In genomic region chr20:19858972-19859371, GRCh38 we compare ENCODE assay signal across 19 cellular contexts.
DNase-seq lines count a peak whose midpoint lies in the region; ATAC-seq and TF ChIP-seq lines count a peak whose summit lies in the region.
"Had no signal": no experiment of that assay in that cellular context is flagged by ENCODE, and none has a peak within 500 bp of the region (broad histone marks: within the 10 kb centered on the region; RNA-seq: fewer than 3 reads in every experiment).

No MANE protein-coding gene starts in this region.

- CTCF ChIA-PET in PC-3 (lab: Charles Lee) = no interaction called here
- CTCF ChIA-PET in activated naive CD4-positive, alpha-beta T cell treated with anti-CD3 and anti-CD28 coated beads, Interleukin-2, amount 10 ng/mL, durations not matched to agents 7 days and 5 days (lab: Charles Lee) = no interaction called here

- peaks cover 18% of the 10 kb centered on the region for H3K4me1 ChIP-seq in PC-3 (ENCODE audit: insufficient read depth, low read length)

- no peaks in the 10 kb centered on the region for H3K36me3 Mint-ChIP-seq in activated naive CD4-positive, alpha-beta T cell treated with anti-CD3 and anti-CD28 coated beads, Interleukin-2, amount 10 ng/mL, durations not matched to agents 7 days and 5 days

- H3F3A ChIP-seq in PC-3 (ENCODE audit: low read length, unreplicated experiment) = no peaks in the 10 kb centered on the region

- H3K36me3 ChIP-seq in PC-3 (ENCODE audit: low read depth, low read length) = no peaks in the 10 kb centered on the region
- H3K36me3 ChIP-seq: neutrophil had no signal

- intact Hi-C loops in PC-3 (cut with micrococcal nuclease) (loop anchor here (5.0 kb wide), 1 partner anchor 42 kb away; no protein-coding TSS in a partner anchor), sciatic nerve (cut with DNase I) (no loop called here)

- H3K4me3 ChIP-seq in PC-3 (ENCODE audit: low read length) (no peak overlapping the region), fibroblast of mammary gland (ENCODE audit: control insufficient read depth, low read depth, low read length) (no peak overlapping the region)

- POLR2A ChIA-PET in PC-3 (lab: Charles Lee; ENCODE audit: unreplicated experiment) = interaction anchor here (0.5 kb wide), 1 partner anchor 238 kb away, joined by 3 read pairs; no protein-coding TSS in a partner anchor

- no peak overlapping the region for H3K4me3 Mint-ChIP-seq in activated naive CD4-positive, alpha-beta T cell treated with anti-CD3 and anti-CD28 coated beads, Interleukin-2, amount 10 ng/mL, durations not matched to agents 7 days and 5 days
- H3K4me3 Mint-ChIP-seq: central memory CD8-positive, alpha-beta T cell; mesothelial cell of epicardium had no signal

- no TSS peak for BruUV-seq in PC-3 (replicated peaks; lab: Mats Ljungman, UMichigan)

- no peaks in the 10 kb centered on the region for H3K27me3 ChIP-seq in PC-3 (ENCODE audit: low read length)
- H3K27me3 ChIP-seq: neutrophil had no signal

- no peaks in the 10 kb centered on the region for H3K79me2 ChIP-seq in PC-3 (ENCODE audit: low read length)

- H4K20me1 ChIP-seq in PC-3 (ENCODE audit: low read length) = no peaks in the 10 kb centered on the region

- DNase-seq in ELF-1 (ENCODE audit: low read depth, low spot score) = peak; percentile 19
- peak; percentile 38 for DNase-seq in PC-3
- DNase-seq in fibroblast of mammary gland (ENCODE audit: low read depth) = peak; percentile 91
- no peak for DNase-seq in sciatic nerve (ENCODE audit: low spot score)
- DNase-seq in RPMI8226 = no peak
- DNase-seq in activated naive CD4-positive, alpha-beta T cell treated with anti-CD3 and anti-CD28 coated beads, Interleukin-2, amount 10 ng/mL, durations not matched to agents 7 days and 5 days = no peak
- DNase-seq: activated CD4-positive, alpha-beta T cell treated with anti-CD3 and anti-CD28 coated beads for 1 hour; activated CD8-positive, alpha-beta memory T cell treated with anti-CD3 and anti-CD28 coated beads, Interleukin-2, amount 50 U/mL, for 4 hours; activated naive CD4-positive, alpha-beta T cell treated with anti-CD3 and anti-CD28 coated beads, Interleukin-2, amount 50 U/mL, for 16 hours; DMS 273 treated with DMSO at 0.1 percent for 48 hours; glutamatergic neuron; islet precursor cell; NCI-H1417; stimulated activated naive CD4-positive, alpha-beta T cell treated with Interleukin-2 at 50 U/mL for 16 hours had no signal

- H3K27ac Mint-ChIP-seq in activated naive CD4-positive, alpha-beta T cell treated with anti-CD3 and anti-CD28 coated beads, Interleukin-2, amount 10 ng/mL, durations not matched to agents 7 days and 5 days = no peak overlapping the region
- H3K27ac Mint-ChIP-seq: mesothelial cell of epicardium had no signal

- H3K9me2 ChIP-seq in PC-3 (replicated peaks; ENCODE audit: low read length) = no peaks in the 10 kb centered on the region

- no peak for TF ChIP-seq CTCF in PC-3 (conservative IDR thresholded peaks at IDR 0.05; ENCODE audit: low read depth, low read length)
- no peak for TF ChIP-seq CTCF in fibroblast of mammary gland (conservative IDR thresholded peaks at IDR 0.05; ENCODE audit: control insufficient read depth, insufficient read depth, low read depth, low read length)

- H3K9ac ChIP-seq in PC-3 (ENCODE audit: low read length) = no peak overlapping the region

- no peaks in the 10 kb centered on the region for H3K27me3 Mint-ChIP-seq in activated naive CD4-positive, alpha-beta T cell treated with anti-CD3 and anti-CD28 coated beads, Interleukin-2, amount 10 ng/mL, durations not matched to agents 7 days and 5 days

- H3K4me2 ChIP-seq in PC-3 (ENCODE audit: low read length) = no peak overlapping the region

- peaks cover 5% of the 10 kb centered on the region for H3K9me3 Mint-ChIP-seq in activated naive CD4-positive, alpha-beta T cell treated with anti-CD3 and anti-CD28 coated beads, Interleukin-2, amount 10 ng/mL, durations not matched to agents 7 days and 5 days

- H3K9me3 ChIP-seq in PC-3 (ENCODE audit: low read length) = no peaks in the 10 kb centered on the region
- H3K9me3 ChIP-seq: neutrophil had no signal

- no peak overlapping the region for H3K27ac ChIP-seq in PC-3 (ENCODE audit: low read length)
- H3K27ac ChIP-seq: neutrophil had no signal

- no peak overlapping the region for H2AFZ ChIP-seq in PC-3 (ENCODE audit: low read length)

- no peaks in the 10 kb centered on the region for H3K4me1 Mint-ChIP-seq in activated naive CD4-positive, alpha-beta T cell treated with anti-CD3 and anti-CD28 coated beads, Interleukin-2, amount 10 ng/mL, durations not matched to agents 7 days and 5 days
- H3K4me1 Mint-ChIP-seq: central memory CD8-positive, alpha-beta T cell; mesothelial cell of epicardium had no signal

- ATAC-seq in PC-3 (no peak; the same call in 1 of the 2 replicates), sciatic nerve (peak; percentile 77), HG02840 (IDR thresholded peaks at IDR 0.05; ENCODE audit: low FRiP score, unreplicated experiment) (no peak), HG03175 (IDR thresholded peaks at IDR 0.05; ENCODE audit: unreplicated experiment) (no peak)

Comparison
In these comparisons a context has a peak if more than half of its experiments do, and no peak if none do; other contexts are left out.
1. DNase-seq: peak in ELF-1 (single experiment), PC-3 (single experiment) and fibroblast of mammary gland (single experiment); none in sciatic nerve (single experiment), RPMI8226 (single experiment) and activated naive CD4-positive, alpha-beta T cell treated with anti-CD3 and anti-CD28 coated beads, Interleukin-2, amount 10 ng/mL, durations not matched to agents 7 days and 5 days (single experiment).